24 cellular contexts compared by ENCODE assay signal in the genomic region with DNA sequence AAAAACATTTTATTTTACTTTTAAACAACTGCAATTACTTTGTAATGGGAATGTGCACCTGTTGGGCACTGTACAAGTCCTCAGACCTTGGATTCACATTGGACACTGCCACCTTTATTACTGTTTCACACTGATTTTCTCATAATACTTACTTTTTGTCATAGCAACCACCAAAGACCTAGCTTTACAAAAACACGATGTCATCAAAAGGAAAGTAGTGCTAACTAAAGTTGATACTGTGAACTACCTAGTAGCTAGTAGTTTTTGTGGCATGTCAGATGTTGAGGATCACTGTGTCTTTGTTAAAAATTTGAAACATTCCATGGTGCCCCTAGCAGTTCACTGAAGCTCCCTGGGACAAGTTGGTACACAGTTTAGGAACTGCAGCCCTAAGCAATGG.
"Had no signal": no experiment of that assay in that cellular context is flagged by ENCODE, and none has a peak within 500 bp of the region (broad histone marks: within the 10 kb centered on the region; RNA-seq: fewer than 3 reads in every experiment).

No MANE protein-coding gene starts in this region.

- H3K4me3 ChIP-seq: heart right ventricle, lower lobe of right lung, prostate gland, right atrium auricular region, skin epidermis, stomach, suprapubic skin, vagina had no signal

- H3K4me1 ChIP-seq: lower lobe of right lung, prostate gland, right atrium auricular region, stomach, suprapubic skin, vagina had no signal

- H3K9me3 ChIP-seq: lower lobe of right lung, prostate gland, right atrium auricular region, stomach, suprapubic skin had no signal

- H3K27ac ChIP-seq: heart right ventricle, lower lobe of right lung, prostate gland, right atrium auricular region, skin epidermis, stomach, suprapubic skin, vagina had no signal

- DNase-seq: activated CD4-positive, alpha-beta T cell treated with anti-CD3 and anti-CD28 coated beads for 1 hour; activated CD4-positive, alpha-beta T cell treated with anti-CD3 and anti-CD28 coated beads, Interleukin-2, amount 50 U/mL, for 4 hours; activated CD8-positive, alpha-beta memory T cell treated with anti-CD3 and anti-CD28 coated beads for 24 hours; activated CD8-positive, alpha-beta memory T cell treated with anti-CD3 and anti-CD28 coated beads, Interleukin-2, amount 50 U/mL, for 4 hours; activated effector memory CD4-positive, alpha-beta T cell treated with Interleukin-2 at 50 U/mL for 16 hours; activated naive CD4-positive, alpha-beta T cell treated with anti-CD3 and anti-CD28 coated beads for 36 hours; activated naive CD8-positive, alpha-beta T cell treated with anti-CD3 and anti-CD28 coated beads, Interleukin-2, amount 10 ng/mL, durations not matched to agents 7 days and 5 days; activated T-cell treated with anti-CD3 and anti-CD28 coated beads, Interleukin-2, amount 50 U/mL, for 4 hours; amygdala; cerebellar nuclear complex; heart right ventricle; lower lobe of right lung; stimulated activated CD4-positive, alpha-beta T cell treated with anti-CD3 and anti-CD28 coated beads, Interleukin-15, amount 100 ng/mL, for 24 hours; stomach; T-cell had no signal

- H3K27me3 Mint-ChIP-seq: naive thymus-derived CD8-positive, alpha-beta T cell; stimulated activated memory B cell treated with anti-CD40 and anti-IgM and Interleukin-4, amounts not matched to agents 10 μg/mL and 1 μg/mL and 100 μg/mL, for 72 hours; type B pancreatic cell had no signal

- H3K4me1 Mint-ChIP-seq: activated naive CD8-positive, alpha-beta T cell treated with anti-CD3 and anti-CD28 coated beads, Interleukin-2, amount 10 ng/mL, durations not matched to agents 7 days and 5 days had no signal

- H3K4me3 Mint-ChIP-seq: activated naive CD4-positive, alpha-beta T cell treated with anti-CD3 and anti-CD28 coated beads for 36 hours; activated naive CD8-positive, alpha-beta T cell treated with anti-CD3 and anti-CD28 coated beads, Interleukin-2, amount 10 ng/mL, durations not matched to agents 7 days and 5 days; activated T-cell treated with anti-CD3 and anti-CD28 coated beads, Interleukin-2, amount 50 U/mL, for 4 hours; naive thymus-derived CD8-positive, alpha-beta T cell; stimulated activated memory B cell treated with anti-CD40 and anti-IgM and Interleukin-4, amounts not matched to agents 10 μg/mL and 1 μg/mL and 100 μg/mL, for 72 hours; T-cell; T-helper 2 cell treated with Interferon-gamma antibody and Interleukin-4, amounts not matched to agents 5 μg/mL and 100 μg/mL, for 36 hours; type B pancreatic cell had no signal

- H3K9me3 Mint-ChIP-seq: activated naive CD4-positive, alpha-beta T cell treated with anti-CD3 and anti-CD28 coated beads for 36 hours; activated naive CD8-positive, alpha-beta T cell treated with anti-CD3 and anti-CD28 coated beads, Interleukin-2, amount 10 ng/mL, durations not matched to agents 7 days and 5 days; activated T-cell treated with anti-CD3 and anti-CD28 coated beads, Interleukin-2, amount 50 U/mL, for 4 hours; T-cell; T-helper 2 cell treated with Interferon-gamma antibody and Interleukin-4, amounts not matched to agents 5 μg/mL and 100 μg/mL, for 36 hours; type B pancreatic cell had no signal

- H3K36me3 ChIP-seq: heart right ventricle, lower lobe of right lung, prostate gland, right atrium auricular region, stomach, suprapubic skin, vagina had no signal

- H3K27ac Mint-ChIP-seq: activated naive CD4-positive, alpha-beta T cell treated with anti-CD3 and anti-CD28 coated beads for 36 hours; activated naive CD8-positive, alpha-beta T cell treated with anti-CD3 and anti-CD28 coated beads, Interleukin-2, amount 10 ng/mL, durations not matched to agents 7 days and 5 days; stimulated activated memory B cell treated with anti-CD40 and anti-IgM and Interleukin-4, amounts not matched to agents 10 μg/mL and 1 μg/mL and 100 μg/mL, for 72 hours; T-cell; T-helper 2 cell treated with Interferon-gamma antibody and Interleukin-4, amounts not matched to agents 5 μg/mL and 100 μg/mL, for 36 hours; type B pancreatic cell had no signal

- ATAC-seq: activated T-cell treated with anti-CD3 and anti-CD28 coated beads, Interleukin-2, amount 50 U/mL, for 4 hours; heart right ventricle; lower lobe of right lung; stimulated activated memory B cell treated with anti-CD40 and anti-IgM and Interleukin-4, amounts not matched to agents 10 μg/mL and 1 μg/mL and 100 μg/mL, for 72 hours; T-cell had no signal

- H3K36me3 Mint-ChIP-seq: activated naive CD8-positive, alpha-beta T cell treated with anti-CD3 and anti-CD28 coated beads, Interleukin-2, amount 10 ng/mL, durations not matched to agents 7 days and 5 days; naive thymus-derived CD8-positive, alpha-beta T cell; stimulated activated memory B cell treated with anti-CD40 and anti-IgM and Interleukin-4, amounts not matched to agents 10 μg/mL and 1 μg/mL and 100 μg/mL, for 72 hours; T-cell; type B pancreatic cell had no signal
